ENCODE assay signal across 17 cellular contexts in the genomic region with DNA sequence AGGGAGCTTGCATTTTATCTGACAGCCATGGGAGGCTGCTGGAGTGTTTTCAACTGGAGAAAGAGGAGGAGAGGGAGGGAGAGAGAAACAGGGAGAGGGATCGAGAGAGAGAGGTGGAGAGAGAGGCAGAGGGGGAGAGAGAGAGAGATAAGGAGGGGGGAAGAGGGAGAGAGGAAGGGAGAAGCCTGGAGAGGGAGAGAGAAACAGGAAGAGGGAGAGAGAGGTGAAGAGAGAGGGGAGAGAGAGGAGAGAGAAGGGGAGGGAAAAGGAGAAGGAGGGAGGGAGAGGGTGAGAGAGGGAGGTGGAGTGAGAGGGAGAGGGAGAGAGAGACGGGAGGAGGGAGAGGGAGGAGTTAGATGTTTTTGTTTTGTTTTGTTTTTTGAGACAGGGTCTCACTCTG. TPM values are rescaled to one million over a fixed set of nuclear protein-coding genes. Genes with fewer than 3 reads are reported as not detected.
DNase-seq lines count a peak whose midpoint lies in the region; ATAC-seq, FAIRE-seq and TF ChIP-seq lines count a peak whose summit lies in the region.
"Had no signal": no experiment of that assay in that cellular context is flagged by ENCODE, and none has a peak within 500 bp of the region (broad histone marks: within the 10 kb centered on the region; RNA-seq: fewer than 3 reads in every experiment).

No MANE protein-coding gene starts in this region.

- H3K27me3 ChIP-seq in fibroblast of lung (ENCODE audit: control insufficient read depth, insufficient read depth, low read length) = no peaks in the 10 kb centered on the region
- H3K27me3 ChIP-seq: BLaER1, SJCRH30 had no signal

- DNase-seq in NCI-H510A (lab: John Stamatoyannopoulos, UW) = peak; percentile 44
- DNase-seq in fibroblast of lung (ENCODE audit: low read depth in 2 of 2) = peak; percentile 6 to 19
- no peak for DNase-seq in omental fat pad (ENCODE audit: low spot score)
- DNase-seq in activated CD4-positive, alpha-beta T cell treated with anti-CD3 and anti-CD28 coated beads, Interleukin-2, amount 50 U/mL, for 4 hours = no peak
- no peak for DNase-seq in RCC 7860 (ENCODE audit: low spot score)
- DNase-seq: activated CD4-positive, alpha-beta T cell treated with anti-CD3 and anti-CD28 coated beads, Interleukin-2, amount 10 ng/mL, durations not matched to agents 7 days and 5 days; activated naive CD4-positive, alpha-beta T cell treated with Interleukin-2 at 50 U/mL for 16 hours; DMS 273 treated with DMSO at 0.1 percent for 48 hours; heart right ventricle; NCI-H1092; NCI-H226; stimulated activated CD4-positive, alpha-beta T cell treated with anti-CD3 and anti-CD28 coated beads, Interleukin-4, amount 100 ng/mL, for 1 hour had no signal

- no peak for FAIRE-seq in RCC 7860 (lab: Jason Lieb, UNC)

- no peaks in the 10 kb centered on the region for H3K79me2 ChIP-seq in fibroblast of lung (ENCODE audit: control insufficient read depth, insufficient read depth, low read length)

- H3K9ac ChIP-seq in ES-I3 (ENCODE audit: low read depth, low read length) (peak overlapping the region; percentile 28; the same call in 1 of the 2 replicates), fibroblast of lung (ENCODE audit: insufficient read depth, low read length) (no peak overlapping the region)
- H3K9ac ChIP-seq: BLaER1 had no signal

- no peaks in the 10 kb centered on the region for H3K9me3 ChIP-seq in ES-I3 (ENCODE audit: control insufficient read depth, insufficient read depth, low read length)
- no peaks in the 10 kb centered on the region for H3K9me3 ChIP-seq in fibroblast of lung (ENCODE audit: control insufficient read depth, insufficient read depth, low read depth, low read length)
- H3K9me3 ChIP-seq: BLaER1, SJCRH30 had no signal

- H3K4me1 ChIP-seq in ES-I3 (ENCODE audit: insufficient read depth, low read length) (no peaks in the 10 kb centered on the region), fibroblast of lung (ENCODE audit: control insufficient read depth, extremely low read depth, insufficient read depth, low read length) (no peaks in the 10 kb centered on the region)
- H3K4me1 ChIP-seq: BLaER1, heart right ventricle, SJCRH30 had no signal

- H3K27ac ChIP-seq in fibroblast of lung (ENCODE audit: insufficient read depth, low read length) = no peak overlapping the region
- H3K27ac ChIP-seq: BLaER1, heart right ventricle, SJCRH30 had no signal

- H3K36me3 ChIP-seq in ES-I3 (ENCODE audit: insufficient read depth, low read length) (no peaks in the 10 kb centered on the region), fibroblast of lung (ENCODE audit: control insufficient read depth, insufficient read depth, low read length) (no peaks in the 10 kb centered on the region)
- H3K36me3 ChIP-seq: BLaER1, heart right ventricle, SJCRH30 had no signal

- no peak overlapping the region for H3K4me2 ChIP-seq in fibroblast of lung (ENCODE audit: extremely low read depth, insufficient read depth, low read length)
- H3K4me2 ChIP-seq: BLaER1 had no signal

- ATAC-seq in omental fat pad (ENCODE audit: low FRiP score) (peak; percentile 60), GM18909 (IDR thresholded peaks at IDR 0.05; ENCODE audit: poor library complexity, unreplicated experiment) (no peak)

- no peaks in the 10 kb centered on the region for H4K20me1 ChIP-seq in fibroblast of lung (ENCODE audit: control insufficient read depth, extremely low read depth, insufficient read depth, low read length)
- H4K20me1 ChIP-seq: BLaER1 had no signal

- no peak overlapping the region for H2AFZ ChIP-seq in fibroblast of lung (ENCODE audit: low read length)

- no peak overlapping the region for H3K4me3 ChIP-seq in fibroblast of lung (replicated peaks in 1 of 4; ENCODE audit: control extremely low read depth in 1 of 4, insufficient read depth in 1 of 4, low read depth in 3 of 4, low read length in 4 of 4)
- H3K4me3 ChIP-seq: BLaER1, heart right ventricle, SJCRH30 had no signal

- no peak for TF ChIP-seq CTCF in fibroblast of lung (conservative IDR thresholded peaks at IDR 0.05 in 1 of 2, IDR thresholded peaks at IDR 0.05 in 1 of 2; ENCODE audit: low read depth in 1 of 2, low read length in 2 of 2)
- TF ChIP-seq CTCF in omental fat pad (IDR thresholded peaks at IDR 0.05) = no peak

RNA-seq across cellular contexts. Expression of a gene that starts 45.6 kb away (rescaled TPM):
- total RNA-seq in fibroblast of lung (0.26 and 0.33 TPM in 2 replicates), omental fat pad (1 to 10 TPM in 1 of 4 donors, under 1 TPM in 2, not detected in 1; 0.06 to 2.3 (median 0.48) TPM)
- polyA plus RNA-seq in fibroblast of lung = 0.06 and 0.12 TPM in 2 replicates
- polyA plus RNA-seq in fibroblast of lung (2012) = 0.06 and 0.26 TPM in 2 replicates
- 1.3 and 2.2 TPM in 2 replicates for polyA minus RNA-seq in fibroblast of lung (ENCODE audit: low replicate concordance)
- total RNA-seq: dermis blood vessel endothelial cell had no signal

Comparison
In these comparisons a context has a peak if more than half of its experiments do, and no peak if none do; other contexts are left out.
1. DNase-seq: peak in NCI-H510A (single experiment) and fibroblast of lung (2 of 2); none in omental fat pad (single experiment), activated CD4-positive, alpha-beta T cell treated with anti-CD3 and anti-CD28 coated beads, Interleukin-2, amount 50 U/mL, for 4 hours (0 of 2) and RCC 7860 (single experiment).